ENCODE assay signal across 26 cellular contexts in genomic region chr11:127986073-127986472, GRCh38.
"Had no signal": no experiment of that assay in that cellular context is flagged by ENCODE, and none has a peak within 500 bp of the region (broad histone marks: within the 10 kb centered on the region; RNA-seq: fewer than 3 reads in every experiment).

No MANE protein-coding gene starts in this region.

- H3K9me3 ChIP-seq: ovary, psoas muscle, right lobe of liver, suprapubic skin, testis, tibial artery, transverse colon, upper lobe of right lung, uterus had no signal

- DNase-seq: naive thymus-derived CD8-positive, alpha-beta T cell; nephron progenitor cell; occipital lobe; ovary; posterior cingulate gyrus; psoas muscle; right cardiac atrium; right lobe of liver; sigmoid colon; small intestine; stimulated activated CD4-positive, alpha-beta T cell treated with anti-CD3 and anti-CD28 coated beads, Interleukin-15, amount 100 ng/mL, for 24 hours; stimulated activated CD4-positive, alpha-beta T cell treated with anti-CD3 and anti-CD28 coated beads, Interleukin-2, amount 100 ng/mL, for 24 hours; stimulated activated CD4-positive, alpha-beta T cell treated with anti-CD3 and anti-CD28 coated beads, Interleukin-2, amount 100 ng/mL, for 48 hours; stimulated activated CD4-positive, alpha-beta T cell treated with anti-CD3 and anti-CD28 coated beads, Interleukin-4, amount 100 ng/mL, for 24 hours; stimulated activated naive B cell treated with anti-CD40 and anti-IgM and Interleukin-4, amounts not matched to agents 10 μg/mL and 1 μg/mL and 100 μg/mL, for 72 hours; stimulated activated naive CD4-positive, alpha-beta T cell treated with Interleukin-2 at 50 U/mL for 16 hours; stomach; testis; tibial artery; transverse colon; upper lobe of right lung; uterus had no signal

- H3K4me1 ChIP-seq: parathyroid adenoma, psoas muscle, right lobe of liver, sigmoid colon, stomach, suprapubic skin, testis, tibial artery, transverse colon, upper lobe of right lung, uterus had no signal

- H3K36me3 ChIP-seq: ovary, right lobe of liver, sigmoid colon, stomach, suprapubic skin, tibial artery, transverse colon, upper lobe of right lung, uterus had no signal

- H3K27ac ChIP-seq: ovary, parathyroid adenoma, psoas muscle, right lobe of liver, sigmoid colon, stomach, suprapubic skin, testis, tibial artery, transverse colon, upper lobe of right lung, uterus had no signal

- H3K9ac ChIP-seq: parathyroid adenoma had no signal

- H3K27me3 ChIP-seq: ovary, right lobe of liver, sigmoid colon, stomach, suprapubic skin, testis, tibial artery, transverse colon, upper lobe of right lung, uterus had no signal

- H3K4me3 ChIP-seq: ovary, psoas muscle, right lobe of liver, sigmoid colon, stomach, suprapubic skin, testis, tibial artery, transverse colon, upper lobe of right lung, uterus had no signal

- H2AFZ ChIP-seq: parathyroid adenoma had no signal

- ATAC-seq: naive thymus-derived CD8-positive, alpha-beta T cell; natural killer cell treated with Interleukin-12 subunit alpha and Interleukin-12 subunit beta and Interleukin-15 and Interleukin-18, amount 100 ng/mL, for 72 hours; psoas muscle; right cardiac atrium; right lobe of liver; stimulated activated effector memory CD8-positive, alpha-beta T cell treated with anti-CD3 and anti-CD28 coated beads, Interleukin-12 subunit alpha, Interleukin-12 subunit beta, amount 100 ng/mL, for 72 hours; stimulated activated naive B cell treated with anti-CD40 and anti-IgM and Interleukin-4, amounts not matched to agents 10 μg/mL and 1 μg/mL and 100 μg/mL, for 72 hours; upper lobe of right lung had no signal
